In the genomic region with DNA sequence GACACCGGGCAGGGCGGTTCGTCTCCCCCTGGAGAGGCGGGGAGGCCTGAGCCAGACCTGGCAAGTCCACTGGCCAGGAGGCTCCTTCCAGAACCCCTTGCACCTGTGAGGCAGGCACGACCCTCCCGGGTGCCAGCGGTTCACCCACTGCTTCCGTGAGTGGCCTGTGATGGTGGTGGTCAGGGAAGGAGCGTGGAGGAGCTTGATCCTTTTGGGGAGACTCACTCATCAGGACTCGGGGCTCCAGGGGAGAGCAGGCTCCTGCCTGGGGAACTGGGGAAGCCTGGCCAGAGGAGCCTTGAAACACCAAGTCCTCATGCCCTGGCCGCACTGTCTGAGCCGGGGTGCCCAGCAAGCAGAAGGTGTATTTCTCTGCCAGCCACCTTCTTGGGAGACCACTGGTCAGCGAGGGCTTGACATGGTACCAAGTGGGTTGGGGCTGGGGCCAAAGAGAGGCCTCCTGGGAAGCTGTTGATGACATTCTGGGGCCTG, we compare ENCODE assay signal across 8 cellular contexts. TPM values are rescaled to one million over a fixed set of nuclear protein-coding genes. Genes with fewer than 3 reads are reported as not detected.
A peak's percentile ranks its signal among the peaks of the same experiment; 100 is the strongest.
DNase-seq lines count a peak whose midpoint lies in the region; ATAC-seq and TF ChIP-seq lines count a peak whose summit lies in the region.

No MANE protein-coding gene starts in this region.

- no peak overlapping the region for H2BK15ac ChIP-seq in mesendoderm (replicated peaks; ENCODE audit: low read depth)

- intact Hi-C loops in natural killer cell (cut with micrococcal nuclease): loop anchor here (5.0 kb wide), 1 partner anchor 48 kb away; a partner anchor contains a TSS

- no peak overlapping the region for H3K4me3 ChIP-seq in mesendoderm (ENCODE audit: low read length)

- no peak overlapping the region for H3K27ac Mint-ChIP-seq in natural killer cell
- no peak overlapping the region for H3K27ac Mint-ChIP-seq in natural killer cell treated with Interleukin-12 subunit alpha and Interleukin-12 subunit beta and Interleukin-15 and Interleukin-18, amount 100 ng/mL, for 72 hours
- H3K27ac Mint-ChIP-seq in brain: no peak overlapping the region

- H4K8ac ChIP-seq in mesendoderm (ENCODE audit: low read depth, low read length): no peak overlapping the region

- peak overlapping the region; percentile 31 for H3K4me3 Mint-ChIP-seq in natural killer cell
- H3K4me3 Mint-ChIP-seq in natural killer cell treated with Interleukin-12 subunit alpha and Interleukin-12 subunit beta and Interleukin-15 and Interleukin-18, amount 100 ng/mL, for 72 hours: no peak overlapping the region
- H3K4me3 Mint-ChIP-seq in brain: peak overlapping the region in 4 of 5 experiments; percentile 16 to 76 (median 46)

- no peaks in the 10 kb centered on the region for H3K27me3 ChIP-seq in mesendoderm (ENCODE audit: insufficient read depth, low read length, poor library complexity)

- DNase-seq in natural killer cell (no peak), mesendoderm (no peak), retina (no peak), EL (no peak)
- no peak for DNase-seq in natural killer cell treated with Interleukin-12 subunit alpha and Interleukin-12 subunit beta and Interleukin-15 and Interleukin-18, amount 100 ng/mL, for 72 hours (ENCODE audit: low spot score)
- no peak for DNase-seq in activated effector memory CD4-positive, alpha-beta T cell treated with anti-CD3 and anti-CD28 coated beads, Interleukin-2, amount 50 U/mL, for 16 hours

- H3K36me3 Mint-ChIP-seq in natural killer cell (no peaks in the 10 kb centered on the region), brain (peaks cover 12% of the 10 kb centered on the region)
- no peaks in the 10 kb centered on the region for H3K36me3 Mint-ChIP-seq in natural killer cell treated with Interleukin-12 subunit alpha and Interleukin-12 subunit beta and Interleukin-15 and Interleukin-18, amount 100 ng/mL, for 72 hours

- H3K79me1 ChIP-seq in mesendoderm (ENCODE audit: low read length): no peaks in the 10 kb centered on the region

- H3K23ac ChIP-seq in mesendoderm (ENCODE audit: low read length): no peak overlapping the region

- H3K56ac ChIP-seq in mesendoderm (ENCODE audit: low read length): peak overlapping the region; percentile 82

- no peak overlapping the region for H2BK120ac ChIP-seq in mesendoderm (ENCODE audit: low read depth, low read length)

- H3K18ac ChIP-seq in mesendoderm (ENCODE audit: low read length): no peak overlapping the region

- H3K36me3 ChIP-seq in mesendoderm (ENCODE audit: control insufficient read depth, insufficient read depth, low read length): peaks cover 2% of the 10 kb centered on the region

- no peak overlapping the region for H2BK5ac ChIP-seq in mesendoderm (ENCODE audit: low read length)

- no peak overlapping the region for H4K5ac ChIP-seq in mesendoderm (ENCODE audit: low read length)

- H3K4me1 Mint-ChIP-seq in natural killer cell (peaks cover 0 to 8% of the 10 kb centered on the region in 2 donors), brain (peaks cover 18% of the 10 kb centered on the region)
- peaks cover 0 to 15% of the 10 kb centered on the region in 2 donors for H3K4me1 Mint-ChIP-seq in natural killer cell treated with Interleukin-12 subunit alpha and Interleukin-12 subunit beta and Interleukin-15 and Interleukin-18, amount 100 ng/mL, for 72 hours (ENCODE audit: low read depth in 2 of 2)

- no peaks in the 10 kb centered on the region for H3K27me3 Mint-ChIP-seq in natural killer cell (ENCODE audit: low read depth in 2 of 2)
- H3K27me3 Mint-ChIP-seq in natural killer cell treated with Interleukin-12 subunit alpha and Interleukin-12 subunit beta and Interleukin-15 and Interleukin-18, amount 100 ng/mL, for 72 hours: no peaks in the 10 kb centered on the region
- H3K27me3 Mint-ChIP-seq in brain: peaks cover 3% of the 10 kb centered on the region

- H3K4me2 ChIP-seq in mesendoderm (ENCODE audit: low read length): peak overlapping the region; percentile 11

- H3K4ac ChIP-seq in mesendoderm (ENCODE audit: low read depth, low read length): no peak overlapping the region

- H3K27ac ChIP-seq in mesendoderm (ENCODE audit: low read depth, low read length): no peak overlapping the region

- no peaks in the 10 kb centered on the region for H3K79me2 ChIP-seq in mesendoderm (ENCODE audit: control insufficient read depth, insufficient read depth, low read length)

- no peak for ATAC-seq in natural killer cell
- ATAC-seq in natural killer cell treated with Interleukin-12 subunit alpha and Interleukin-12 subunit beta and Interleukin-15 and Interleukin-18, amount 100 ng/mL, for 72 hours: no peak
- ATAC-seq in GM21737 (IDR thresholded peaks at IDR 0.05; ENCODE audit: unreplicated experiment): no peak

- no peak for TF ChIP-seq CTCF in natural killer cell (IDR thresholded peaks at IDR 0.05)
- TF ChIP-seq CTCF in brain (conservative IDR thresholded peaks at IDR 0.05): no peak

- H3K9me3 Mint-ChIP-seq in natural killer cell (no peaks in the 10 kb centered on the region), brain (peaks cover 0 to 35% (median 0%) of the 10 kb centered on the region in 5 experiments)
- H3K9me3 Mint-ChIP-seq in natural killer cell treated with Interleukin-12 subunit alpha and Interleukin-12 subunit beta and Interleukin-15 and Interleukin-18, amount 100 ng/mL, for 72 hours: no peaks in the 10 kb centered on the region

- no peaks in the 10 kb centered on the region for H3K4me1 ChIP-seq in mesendoderm (ENCODE audit: control insufficient read depth, low read depth, low read length)

- peak overlapping the region; percentile 71 for H3K9ac ChIP-seq in mesendoderm (ENCODE audit: low read length)

- no CpG with 5 or more reads among the region's 13 CpGs for WGBS in mesendoderm (ENCODE audit: extremely low coverage, insufficient coverage, low lambda C conversion rate)

- H2AK5ac ChIP-seq in mesendoderm (ENCODE audit: low read length): no peak overlapping the region

RNA-seq across cellular contexts. Expression of a gene that starts 0.9 kb away (rescaled TPM):
- 10 to 100 TPM; 48.9 to 63.2 (median 54.1) TPM for total RNA-seq in natural killer cell
- 100 to 1,000 TPM in 1 of 2 donors, 10 to 100 TPM in 1; 75.2 to 108 TPM for total RNA-seq in natural killer cell treated with Interleukin-12 subunit alpha and Interleukin-12 subunit beta and Interleukin-15 and Interleukin-18, amount 100 ng/mL, for 72 hours
- polyA plus RNA-seq in brain (ENCODE audit: insufficient read depth, low read depth, low replicate concordance): 125 TPM
- 34.4 TPM for polyA plus RNA-seq in mesendoderm (2013, experiment 1 of 2)
- 35.6 TPM for polyA plus RNA-seq in mesendoderm (2013, experiment 2 of 2)

RNA-seq across cellular contexts. Expression of a gene that starts 7.8 kb away (rescaled TPM):
- 100 to 1,000 TPM; 138 to 174 (median 140) TPM for total RNA-seq in natural killer cell
- total RNA-seq in natural killer cell treated with Interleukin-12 subunit alpha and Interleukin-12 subunit beta and Interleukin-15 and Interleukin-18, amount 100 ng/mL, for 72 hours: 100 to 1,000 TPM; 157 to 187 TPM
- polyA plus RNA-seq in brain (ENCODE audit: insufficient read depth, low read depth, low replicate concordance): 830 TPM
- polyA plus RNA-seq in mesendoderm (2013, experiment 1 of 2): 65.9 TPM
- polyA plus RNA-seq in mesendoderm (2013, experiment 2 of 2): 67.9 TPM

RNA-seq across cellular contexts. Expression of a gene that starts 13.3 kb away (rescaled TPM):
- total RNA-seq in natural killer cell: 10 to 100 TPM; 20.8 to 34.3 (median 32.2) TPM
- 10 to 100 TPM; 52.4 to 61.3 TPM for total RNA-seq in natural killer cell treated with Interleukin-12 subunit alpha and Interleukin-12 subunit beta and Interleukin-15 and Interleukin-18, amount 100 ng/mL, for 72 hours
- polyA plus RNA-seq in brain (ENCODE audit: insufficient read depth, low read depth, low replicate concordance): 77.4 TPM
- 8.7 TPM for polyA plus RNA-seq in mesendoderm (2013, experiment 1 of 2)
- 8.4 TPM for polyA plus RNA-seq in mesendoderm (2013, experiment 2 of 2)

RNA-seq across cellular contexts. Expression of a gene that starts 16.3 kb away (rescaled TPM):
- 10 to 100 TPM; 62.4 to 71.7 (median 65.9) TPM for total RNA-seq in natural killer cell
- 100 to 1,000 TPM in 1 of 2 donors, 10 to 100 TPM in 1; 46.7 to 106 TPM for total RNA-seq in natural killer cell treated with Interleukin-12 subunit alpha and Interleukin-12 subunit beta and Interleukin-15 and Interleukin-18, amount 100 ng/mL, for 72 hours
- 270 TPM for polyA plus RNA-seq in brain (ENCODE audit: insufficient read depth, low read depth, low replicate concordance)
- 31.3 TPM for polyA plus RNA-seq in mesendoderm (2013, experiment 1 of 2)
- polyA plus RNA-seq in mesendoderm (2013, experiment 2 of 2): 32.0 TPM

RNA-seq across cellular contexts. Expression of a gene that starts 33.5 kb away (rescaled TPM):
- 10 to 100 TPM; 67.3 to 87.2 (median 67.7) TPM for total RNA-seq in natural killer cell
- 10 to 100 TPM; 47.4 to 73.7 TPM for total RNA-seq in natural killer cell treated with Interleukin-12 subunit alpha and Interleukin-12 subunit beta and Interleukin-15 and Interleukin-18, amount 100 ng/mL, for 72 hours
- polyA plus RNA-seq in brain (ENCODE audit: insufficient read depth, low read depth, low replicate concordance): 23.3 TPM
- polyA plus RNA-seq in mesendoderm (2013, experiment 1 of 2): 10.0 TPM
- 9.7 TPM for polyA plus RNA-seq in mesendoderm (2013, experiment 2 of 2)
